In genomic region chr14:64293976-64294671, GRCh38 we compare ENCODE assay signal across 8 cellular contexts. TPM values are rescaled to one million over a fixed set of nuclear protein-coding genes. Genes with fewer than 3 reads are reported as not detected.
DNase-seq lines count a peak whose midpoint lies in the region; ATAC-seq and TF ChIP-seq lines count a peak whose summit lies in the region.

TSS of gene ESR2 (minus strand) at chr14:64294371. CDS start at chr14:64282985, 11,386 bp downstream.

- H3K4me1 Mint-ChIP-seq in MCF 10A (ENCODE audit: insufficient read depth, unreplicated experiment), result peaks cover 8% of the 10 kb centered on the region

- H3K9me3 ChIP-seq in adrenal gland (replicated peaks in 1 of 3) (no peaks in the 10 kb centered on the region), iPS DF 6.9 (ENCODE audit: control insufficient read depth, insufficient read depth, low read length) (no peaks in the 10 kb centered on the region)

- H3K4me3 Mint-ChIP-seq in MCF 10A (ENCODE audit: unreplicated experiment), result no peak within 1 kb of the TSS

- H3K4me3 ChIP-seq in adrenal gland (peak within 1 kb of the TSS in 3 of 4 donors; percentile 2 to 62 (median 53)), iPS DF 6.9 (ENCODE audit: low read length) (peak within 1 kb of the TSS; percentile 16; the same call in 1 of the 2 replicates), skin epidermis (peak within 1 kb of the TSS; percentile 11 to 36 (median 19))

- no peak for TF ChIP-seq CTCF in MCF 10A (IDR thresholded peaks at IDR 0.05; ENCODE audit: unreplicated experiment)
- TF ChIP-seq CTCF in adrenal gland (IDR thresholded peaks at IDR 0.05), result peak in 3 of 6 experiments; percentile 16 to 30 (median 20)

- H3K27me3 Mint-ChIP-seq in MCF 10A (ENCODE audit: insufficient read depth, unreplicated experiment), result no peaks in the 10 kb centered on the region

- POLR2A ChIA-PET in MCF 10A (lab: Yijun Ruan, JAX), result interaction anchor here (0.5 kb wide), 1 partner anchor 34 kb away, joined by 3 read pairs; no protein-coding TSS in a partner anchor

- CTCF ChIA-PET in MCF 10A (lab: Yijun Ruan, JAX), result interaction anchor here (0.6 to 1.7 kb wide), 3 partner anchors 9 to 484 kb away, joined by 3 to 10 read pairs (median 4); no protein-coding TSS in a partner anchor

- no peaks in the 10 kb centered on the region for H3K36me3 Mint-ChIP-seq in MCF 10A (ENCODE audit: insufficient read depth, unreplicated experiment)

- no TSS peak for BruUV-seq in MCF 10A (replicated peaks; lab: Mats Ljungman, UMichigan)

- no peak within 1 kb of the TSS for H3K27ac Mint-ChIP-seq in MCF 10A (ENCODE audit: low read depth, unreplicated experiment)

- H3K4me1 ChIP-seq in adrenal gland (replicated peaks in 1 of 2) (peaks cover 3 to 27% of the 10 kb centered on the region in 2 donors), iPS DF 6.9 (ENCODE audit: control insufficient read depth, insufficient read depth, low read length) (no peaks in the 10 kb centered on the region)

- H3K36me3 ChIP-seq in adrenal gland (replicated peaks in 1 of 2) (no peaks in the 10 kb centered on the region), iPS DF 6.9 (ENCODE audit: control insufficient read depth, insufficient read depth, low read length) (no peaks in the 10 kb centered on the region)

- TF ChIP-seq POLR2A in adrenal gland (IDR thresholded peaks at IDR 0.05), result peak in 1 of 2 donors; percentile 45

- H3K27me3 ChIP-seq in adrenal gland, result no peaks in the 10 kb centered on the region
- peaks cover 10% of the 10 kb centered on the region; the same call in 1 of the 2 replicates for H3K27me3 ChIP-seq in iPS DF 6.9 (ENCODE audit: control insufficient read depth, insufficient read depth, low read length)

- intact Hi-C loops in MCF 10A (cut with micrococcal nuclease) (loop anchor here (10.0 kb wide), 1 partner anchor 59 kb away; no protein-coding TSS in a partner anchor), adrenal gland (cut with DNase I) (loop anchor here in 1 of 2 donors (10.0 kb wide), 2 partner anchors 149 to 259 kb away; no protein-coding TSS in a partner anchor)

- peak; percentile 29 for ATAC-seq in HG02763 (IDR thresholded peaks at IDR 0.05; ENCODE audit: unreplicated experiment)

- H3K27ac ChIP-seq in adrenal gland, result peak within 1 kb of the TSS in 3 of 5 donors; percentile 36 to 66 (median 53)
- no peak within 1 kb of the TSS for H3K27ac ChIP-seq in iPS DF 6.9 (ENCODE audit: low read length)
- no peak within 1 kb of the TSS for H3K27ac ChIP-seq in skin epidermis

- no peaks in the 10 kb centered on the region for H3K9me3 Mint-ChIP-seq in MCF 10A (ENCODE audit: unreplicated experiment)

- DNase-seq in T47D (ENCODE audit: low read depth in 1 of 2, low spot score in 1 of 2) (peak; percentile 49 to 60), MCF 10A (ENCODE audit: unreplicated experiment) (no peak), NCI-H82 treated with DMSO at 0.1 percent for 48 hours (lab: John Stamatoyannopoulos, UW; ENCODE audit: unreplicated experiment) (peak; percentile 49), adrenal gland (peak; percentile 48 to 68 (median 65)), iPS DF 6.9 (ENCODE audit: low read depth, low spot score) (no peak), COLO829 (ENCODE audit: low spot score) (no peak)

- in situ Hi-C loops in T47D (cut with HindIII; ENCODE audit: low pct_unique_long_range_greater_than_20kb, low sequenced_read_pairs), result no loop called here

- 1 to 3% (median 2%) methylated on average over 40 to 49 of the region's 49 CpGs for WGBS in adrenal gland, 4 donors
- no CpG with 5 or more reads among the region's 49 CpGs for WGBS in iPS DF 6.9 (ENCODE audit: insufficient coverage, insufficient read length)

RNA-seq across cellular contexts. Expression of gene ESR2, which starts in this region (rescaled TPM):
- total RNA-seq in MCF 10A (2022) (0.29 and 0.47 TPM in 2 replicates), adrenal gland (10 to 100 TPM in 7 of 8 donors, 1 to 10 TPM in 1; 5.2 to 36.0 (median 24.7) TPM)
- 1 to 10 TPM; 3.0 to 6.1 (median 5.0) TPM for polyA plus RNA-seq in adrenal gland

Comparison
In these comparisons a context has a peak if more than half of its experiments do, and no peak if none do; other contexts are left out.
1. DNase-seq: peak in T47D (2 of 2), NCI-H82 treated with DMSO at 0.1 percent for 48 hours (single experiment) and adrenal gland (7 of 7); none in MCF 10A (single experiment), iPS DF 6.9 (single experiment) and COLO829 (single experiment).
2. H3K27ac ChIP-seq: peak in adrenal gland (3 of 5); none in iPS DF 6.9 (single experiment) and skin epidermis (0 of 21).
3. Peak in every context shown above with its lines, with median percentiles within 50 percentile points of each other: H3K4me3 ChIP-seq.